Comparison of ENCODE assay signal across 26 cellular contexts in genomic region chr3:151845506-151845905, GRCh38. TPM values are rescaled to one million over a fixed set of nuclear protein-coding genes. Genes with fewer than 3 reads are reported as not detected.
"Had no signal": no experiment of that assay in that cellular context is flagged by ENCODE, and none has a peak within 500 bp of the region (broad histone marks: within the 10 kb centered on the region; RNA-seq: fewer than 3 reads in every experiment).

No MANE protein-coding gene starts in this region.

- ATAC-seq: activated CD8-positive, alpha-beta memory T cell treated with anti-CD3 and anti-CD28 coated beads, Interleukin-2, amount 10 ng/mL, durations not matched to agents 7 days and 5 days; T-helper 17 cell; WTC11 had no signal

- DNase-seq: activated CD4-positive, alpha-beta T cell treated with anti-CD3 and anti-CD28 coated beads for 48 hours; activated CD4-positive, alpha-beta T cell treated with anti-CD3 and anti-CD28 coated beads, Interleukin-2, amount 50 U/mL, for 4 hours; activated CD4-positive, CD25-positive, alpha-beta regulatory T cell treated with anti-CD3 and anti-CD28 coated beads, Interleukin-2, amount 50 U/mL, for 72 hours; activated CD8-positive, alpha-beta memory T cell treated with anti-CD3 and anti-CD28 coated beads, Interleukin-2, amount 10 ng/mL, durations not matched to agents 7 days and 5 days; activated effector memory CD4-positive, alpha-beta T cell treated with Interleukin-2 at 50 U/mL for 16 hours; activated naive CD4-positive, alpha-beta T cell; activated T-cell treated with anti-CD3 and anti-CD28 coated beads, Interleukin-2, amount 50 U/mL, for 24 hours; aorta; central memory CD4-positive, alpha-beta T cell; NCI-H1048; NCI-H146; NCI-H187 treated with DMSO at 0.1 percent for 48 hours; NCI-H2081 treated with DMSO at 0.1 percent for 48 hours; NCI-H2171; NCI-H2227 treated with DMSO at 0.1 percent for 48 hours; NCI-H446 treated with DMSO at 0.1 percent for 48 hours; NCI-H524 treated with DMSO at 0.1 percent for 48 hours; NCI-H748 treated with DMSO at 0.1 percent for 48 hours; SIG-M5; T-helper 17 cell; T-helper 9 cell had no signal

RNA-seq across cellular contexts. Expression of gene SUCNR1, which starts 27.9 kb away (rescaled TPM):
- total RNA-seq: activated CD8-positive, alpha-beta memory T cell treated with anti-CD3 and anti-CD28 coated beads, Interleukin-2, amount 10 ng/mL, durations not matched to agents 7 days and 5 days; activated T-helper 1 cell treated with anti-CD3 and anti-CD28 coated beads, Interleukin-12 subunit alpha, Interleukin-12 subunit beta, Interleukin-2, Interleukin-4 antibody, amounts not matched to agents 30 ng/mL and 10 ng/mL and 1 ng/mL, durations not matched to agents 14 hours and 24 hours and 36 hours; bronchial epithelial cell; LHCN-M2; WTC11 had no signal

RNA-seq across cellular contexts. Expression of gene AADAC, which starts 31.6 kb away (rescaled TPM):
- total RNA-seq: activated CD8-positive, alpha-beta memory T cell treated with anti-CD3 and anti-CD28 coated beads, Interleukin-2, amount 10 ng/mL, durations not matched to agents 7 days and 5 days; activated T-helper 1 cell treated with anti-CD3 and anti-CD28 coated beads, Interleukin-12 subunit alpha, Interleukin-12 subunit beta, Interleukin-2, Interleukin-4 antibody, amounts not matched to agents 30 ng/mL and 10 ng/mL and 1 ng/mL, durations not matched to agents 14 hours and 24 hours and 36 hours; aorta; bronchial epithelial cell; chondrocyte; LHCN-M2; T-helper 17 cell had no signal
